Comparison of ENCODE assay signal across 8 cellular contexts in the genomic region with DNA sequence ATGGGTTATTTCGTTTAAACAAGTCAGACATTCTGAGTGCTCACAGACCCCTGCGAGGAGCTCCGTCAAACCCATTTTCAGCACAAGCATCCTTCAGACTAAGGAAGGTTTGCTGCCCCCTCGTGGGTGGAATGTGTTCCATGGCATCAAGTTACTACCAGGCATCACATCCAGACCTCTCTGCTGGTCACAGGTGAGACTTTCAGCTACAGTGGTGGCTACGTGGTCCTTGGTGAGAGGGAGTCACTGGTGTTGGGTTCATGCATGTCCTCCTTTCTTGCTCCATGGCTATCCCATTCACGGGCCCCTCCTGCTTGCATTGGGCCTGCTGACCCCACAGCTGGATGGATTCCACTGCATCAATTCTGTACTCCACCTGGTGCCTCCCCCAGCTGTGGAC. TPM values are rescaled to one million over a fixed set of nuclear protein-coding genes. Genes with fewer than 3 reads are reported as not detected.
A peak's percentile ranks its signal among the peaks of the same experiment; 100 is the strongest.
DNase-seq lines count a peak whose midpoint lies in the region; FAIRE-seq and TF ChIP-seq lines count a peak whose summit lies in the region.

No MANE protein-coding gene starts in this region.

- DNase-seq in COLO829 (ENCODE audit: low spot score) (peak; percentile 50), HT1080 (ENCODE audit: low read depth) (peak; percentile 53), RWPE1 (ENCODE audit: low spot score) (peak; percentile 60), glutamatergic neuron (peak; percentile 91), progenitor cell of endocrine pancreas (ENCODE audit: low spot score, unreplicated experiment) (peak; percentile 82), urothelium cell line (ENCODE audit: low spot score) (peak; percentile 71), 8988T (no peak)
- DNase-seq in activated effector memory CD4-positive, alpha-beta T cell treated with Interleukin-2 at 50 U/mL for 16 hours: peak; percentile 33

- no peak overlapping the region for H3K4me3 Mint-ChIP-seq in glutamatergic neuron (ENCODE audit: unreplicated experiment)
- H3K4me3 Mint-ChIP-seq in progenitor cell of endocrine pancreas (ENCODE audit: low read depth): no peak overlapping the region

- TF ChIP-seq CTCF in RWPE1 (conservative IDR thresholded peaks at IDR 0.05; ENCODE audit: low read depth) (peak; percentile 54), glutamatergic neuron (IDR thresholded peaks at IDR 0.05; ENCODE audit: partially characterized antibody, unreplicated experiment) (peak; percentile 94), progenitor cell of endocrine pancreas (IDR thresholded peaks at IDR 0.05; ENCODE audit: unreplicated experiment) (peak; percentile 91)

- H3K27ac ChIP-seq in RWPE1: no peak overlapping the region

- H3K4me1 Mint-ChIP-seq in glutamatergic neuron (ENCODE audit: low read depth, unreplicated experiment) (peaks cover 2% of the 10 kb centered on the region), progenitor cell of endocrine pancreas (ENCODE audit: low read depth) (no peaks in the 10 kb centered on the region)

- H3K9me3 Mint-ChIP-seq in glutamatergic neuron (ENCODE audit: unreplicated experiment) (peaks cover 4% of the 10 kb centered on the region), progenitor cell of endocrine pancreas (ENCODE audit: low read depth) (no peaks in the 10 kb centered on the region)

- CTCF ChIA-PET in RWPE1 (lab: Yijun Ruan, JAX): interaction anchor here (0.5 to 1.2 kb wide), 9 partner anchors 14 to 444 kb away, joined by 3 to 4 read pairs (median 3); no protein-coding TSS in a partner anchor

- H3K27ac Mint-ChIP-seq in glutamatergic neuron (ENCODE audit: unreplicated experiment) (no peak overlapping the region), progenitor cell of endocrine pancreas (no peak overlapping the region)

- POLR2A ChIA-PET in RWPE1 (lab: Yijun Ruan, JAX; ENCODE audit: low non-redundant PET): no interaction called here

- no peaks in the 10 kb centered on the region for H3K36me3 Mint-ChIP-seq in glutamatergic neuron (ENCODE audit: unreplicated experiment)
- no peaks in the 10 kb centered on the region for H3K36me3 Mint-ChIP-seq in progenitor cell of endocrine pancreas (ENCODE audit: insufficient read depth)

- peaks cover 2% of the 10 kb centered on the region for H3K27me3 Mint-ChIP-seq in glutamatergic neuron (ENCODE audit: unreplicated experiment)
- H3K27me3 Mint-ChIP-seq in progenitor cell of endocrine pancreas: peaks cover 51% of the 10 kb centered on the region

- peak; percentile 40 for FAIRE-seq in urothelium cell line (lab: Jason Lieb, UNC)

RNA-seq across cellular contexts. Expression of gene LILRB5, which starts 9.1 kb away (rescaled TPM):
- total RNA-seq in HT1080 (2014; rRNA removed; shearing (Covaris generic)): not detected in 2 replicates
- 0.06 TPM in 1 of 2 replicates, not detected in the other for polyA plus RNA-seq in HT1080 (2015; cell fraction: cytosol; rRNA removed)
- polyA plus RNA-seq in HT1080 (2015; cell fraction: nucleus; rRNA removed): not detected in 2 replicates
- total RNA-seq in glutamatergic neuron (ENCODE audit: unreplicated experiment): 0.17 TPM
- not detected in 2 replicates for total RNA-seq in progenitor cell of endocrine pancreas

RNA-seq across cellular contexts. Expression of gene LILRB2, which starts 14.8 kb away (rescaled TPM):
- not detected in 2 replicates for total RNA-seq in HT1080 (2014; rRNA removed; shearing (Covaris generic))
- not detected in 2 replicates for polyA plus RNA-seq in HT1080 (2015; cell fraction: cytosol; rRNA removed)
- not detected in 2 replicates for polyA plus RNA-seq in HT1080 (2015; cell fraction: nucleus; rRNA removed)
- total RNA-seq in glutamatergic neuron (ENCODE audit: unreplicated experiment) (0.54 TPM), progenitor cell of endocrine pancreas (not detected in 2 replicates)

RNA-seq across cellular contexts. Expression of gene LILRA6, which starts 23.5 kb away (rescaled TPM):
- not detected in 2 replicates for total RNA-seq in HT1080 (2014; rRNA removed; shearing (Covaris generic))
- not detected in 2 replicates for polyA plus RNA-seq in HT1080 (2015; cell fraction: cytosol; rRNA removed)
- not detected in 2 replicates for polyA plus RNA-seq in HT1080 (2015; cell fraction: nucleus; rRNA removed)
- total RNA-seq in glutamatergic neuron (ENCODE audit: unreplicated experiment) (not detected), progenitor cell of endocrine pancreas (not detected in 2 replicates)

RNA-seq across cellular contexts. Expression of gene LILRB3, which starts 43.3 kb away (rescaled TPM):
- not detected in 2 replicates for total RNA-seq in HT1080 (2014; rRNA removed; shearing (Covaris generic))
- polyA plus RNA-seq in HT1080 (2015; cell fraction: cytosol; rRNA removed): not detected in 2 replicates
- polyA plus RNA-seq in HT1080 (2015; cell fraction: nucleus; rRNA removed): not detected in 2 replicates
- not detected for total RNA-seq in glutamatergic neuron (ENCODE audit: unreplicated experiment)
- 0.50 TPM in 1 of 2 replicates, not detected in the other for total RNA-seq in progenitor cell of endocrine pancreas

RNA-seq across cellular contexts. Expression of gene LILRA5, which starts 46.8 kb away (rescaled TPM):
- not detected in 2 replicates for total RNA-seq in HT1080 (2014; rRNA removed; shearing (Covaris generic))
- polyA plus RNA-seq in HT1080 (2015; cell fraction: cytosol; rRNA removed): not detected in 2 replicates
- polyA plus RNA-seq in HT1080 (2015; cell fraction: nucleus; rRNA removed): not detected in 2 replicates
- total RNA-seq in glutamatergic neuron (ENCODE audit: unreplicated experiment) (not detected), progenitor cell of endocrine pancreas (not detected in 2 replicates)
